18 cellular contexts compared by ENCODE assay signal in genomic region chr7:674454-675410, GRCh38. TPM values are rescaled to one million over a fixed set of nuclear protein-coding genes. Genes with fewer than 3 reads are reported as not detected.
DNase-seq lines count a peak whose midpoint lies in the region; ATAC-seq and TF ChIP-seq lines count a peak whose summit lies in the region.
"Had no signal": no experiment of that assay in that cellular context is flagged by ENCODE, and none has a peak within 500 bp of the region (broad histone marks: within the 10 kb centered on the region; RNA-seq: fewer than 3 reads in every experiment).

No MANE protein-coding gene starts in this region.

- no peaks in the 10 kb centered on the region for H3K9me3 Mint-ChIP-seq in stimulated activated naive CD8-positive, alpha-beta T cell treated with anti-CD3 and anti-CD28 coated beads, Interleukin-15, Interleukin-2, amounts not matched to agents 100 ng/mL and 50 ng/mL, for 24 hours

- H3K23ac ChIP-seq in neuronal stem cell (ENCODE audit: low read depth, low read length, poor library complexity) = peak overlapping the region; percentile 3

- H2BK120ac ChIP-seq in neuronal stem cell (ENCODE audit: low read depth, low read length) = no peak overlapping the region

- H2BK5ac ChIP-seq in neuronal stem cell (ENCODE audit: low read length) = no peak overlapping the region

- H3K9me3 ChIP-seq in gastroesophageal sphincter (no peaks in the 10 kb centered on the region), neuronal stem cell (replicated peaks in 1 of 2; ENCODE audit: control insufficient read depth in 2 of 2, insufficient read depth in 1 of 2, low read depth in 1 of 2, low read length in 2 of 2) (peaks cover 0 to 5% of the 10 kb centered on the region in 2 donors), uterus (no peaks in the 10 kb centered on the region)
- H3K9me3 ChIP-seq: pancreas, thoracic aorta had no signal

- TF ChIP-seq CTCF in gastroesophageal sphincter (IDR thresholded peaks at IDR 0.05) = no peak
- TF ChIP-seq CTCF in uterus (IDR thresholded peaks at IDR 0.05) = no peak

- H3K4ac ChIP-seq in neuronal stem cell (ENCODE audit: low read length) = no peak overlapping the region

- intact Hi-C loops in uterus (cut with DNase I; ENCODE audit: low total_unique reads) = no loop called here

- TF ChIP-seq POLR2A in gastroesophageal sphincter (IDR thresholded peaks at IDR 0.05) = no peak
- TF ChIP-seq POLR2A in uterus (IDR thresholded peaks at IDR 0.05) = no peak

- no peaks in the 10 kb centered on the region for H3K27me3 Mint-ChIP-seq in stimulated activated naive CD8-positive, alpha-beta T cell treated with anti-CD3 and anti-CD28 coated beads, Interleukin-15, Interleukin-2, amounts not matched to agents 100 ng/mL and 50 ng/mL, for 24 hours
- H3K27me3 Mint-ChIP-seq: activated naive CD8-positive, alpha-beta T cell treated with anti-CD3 and anti-CD28 coated beads, Interleukin-2, amount 10 ng/mL, durations not matched to agents 7 days and 5 days; central memory CD8-positive, alpha-beta T cell had no signal

- DNase-seq in stimulated activated naive CD8-positive, alpha-beta T cell treated with anti-CD3 and anti-CD28 coated beads, Interleukin-15, Interleukin-2, amounts not matched to agents 100 U/mL and 50 U/mL, for 24 hours = no peak
- DNase-seq in neuronal stem cell (ENCODE audit: low spot score) (no peak), uterus (peak in 1 of 2 donors; percentile 80), AG08395 (ENCODE audit: low spot score) (no peak), HPDE6-E6E7 (ENCODE audit: extremely low spot score) (no peak), pons (ENCODE audit: low spot score) (no peak)
- DNase-seq: ACHN; activated naive CD8-positive, alpha-beta T cell treated with anti-CD3 and anti-CD28 coated beads, Interleukin-2, amount 10 ng/mL, durations not matched to agents 7 days and 5 days; Calu3; NCI-H2081; NCI-H774; stimulated activated CD4-positive, alpha-beta T cell treated with anti-CD3 and anti-CD28 coated beads, Interleukin-15, amount 100 ng/mL, for 24 hours had no signal

- no peak overlapping the region for H3K4me2 ChIP-seq in neuronal stem cell (ENCODE audit: insufficient read depth, low read length, poor library complexity, severe bottlenecking)

- peaks cover 8% of the 10 kb centered on the region for H3K79me1 ChIP-seq in neuronal stem cell (ENCODE audit: low read depth, low read length)

- H3K4me1 Mint-ChIP-seq in stimulated activated naive CD8-positive, alpha-beta T cell treated with anti-CD3 and anti-CD28 coated beads, Interleukin-15, Interleukin-2, amounts not matched to agents 100 ng/mL and 50 ng/mL, for 24 hours (ENCODE audit: low read depth) = no peaks in the 10 kb centered on the region
- H3K4me1 Mint-ChIP-seq: activated naive CD8-positive, alpha-beta T cell treated with anti-CD3 and anti-CD28 coated beads, Interleukin-2, amount 10 ng/mL, durations not matched to agents 7 days and 5 days had no signal

- H3K4me3 Mint-ChIP-seq in stimulated activated naive CD8-positive, alpha-beta T cell treated with anti-CD3 and anti-CD28 coated beads, Interleukin-15, Interleukin-2, amounts not matched to agents 100 ng/mL and 50 ng/mL, for 24 hours = no peak overlapping the region
- H3K4me3 Mint-ChIP-seq: activated naive CD8-positive, alpha-beta T cell treated with anti-CD3 and anti-CD28 coated beads, Interleukin-2, amount 10 ng/mL, durations not matched to agents 7 days and 5 days; central memory CD8-positive, alpha-beta T cell had no signal

- no peak overlapping the region for H4K91ac ChIP-seq in neuronal stem cell (ENCODE audit: low read depth, low read length, poor library complexity)

- peak overlapping the region; percentile 25 for H3K14ac ChIP-seq in neuronal stem cell (ENCODE audit: low read length)

- H2BK12ac ChIP-seq in neuronal stem cell (ENCODE audit: low read length) = no peak overlapping the region

- H2AFZ ChIP-seq in neuronal stem cell (ENCODE audit: low read length) = no peak overlapping the region

- H3K4me3 ChIP-seq in gastroesophageal sphincter (no peak overlapping the region), neuronal stem cell (ENCODE audit: low read length in 2 of 2) (no peak overlapping the region), uterus (no peak overlapping the region)
- H3K4me3 ChIP-seq: pancreas, thoracic aorta had no signal

- no peaks in the 10 kb centered on the region for H3K27me3 ChIP-seq in gastroesophageal sphincter
- H3K27me3 ChIP-seq in neuronal stem cell (ENCODE audit: control insufficient read depth in 3 of 3, insufficient read depth in 3 of 3, low read depth in 1 of 3, low read length in 3 of 3) = no peaks in the 10 kb centered on the region
- no peaks in the 10 kb centered on the region for H3K27me3 ChIP-seq in uterus
- H3K27me3 ChIP-seq: pancreas had no signal

- peak; percentile 15 for TF ChIP-seq EP300 in gastroesophageal sphincter (IDR thresholded peaks at IDR 0.05)

- no peak overlapping the region for H3K9ac ChIP-seq in neuronal stem cell (ENCODE audit: low read depth, low read length, poor library complexity)

- H3K36me3 ChIP-seq in gastroesophageal sphincter = peaks cover 0 to 30% of the 10 kb centered on the region in 2 donors
- peaks cover 0 to 16% of the 10 kb centered on the region in 2 donors for H3K36me3 ChIP-seq in neuronal stem cell (replicated peaks in 1 of 2; ENCODE audit: control insufficient read depth in 2 of 2, insufficient read depth in 2 of 2, low read length in 2 of 2)
- H3K36me3 ChIP-seq in uterus = no peaks in the 10 kb centered on the region
- H3K36me3 ChIP-seq: pancreas, thoracic aorta had no signal

- peak overlapping the region; percentile 31 to 92 (median 83) for H3K27ac ChIP-seq in gastroesophageal sphincter
- no peak overlapping the region for H3K27ac ChIP-seq in neuronal stem cell (replicated peaks; ENCODE audit: low read length)
- peak overlapping the region; percentile 39 to 68 for H3K27ac ChIP-seq in uterus
- H3K27ac ChIP-seq: pancreas, thoracic aorta had no signal

- H4K8ac ChIP-seq in neuronal stem cell (ENCODE audit: low read depth, low read length) = no peak overlapping the region

- ATAC-seq in stimulated activated naive CD8-positive, alpha-beta T cell treated with anti-CD3 and anti-CD28 coated beads, Interleukin-15, Interleukin-2, amounts not matched to agents 100 U/mL and 50 U/mL, for 24 hours = no peak
- ATAC-seq in gastroesophageal sphincter = peak; percentile 89
- ATAC-seq: activated CD4-positive, CD25-positive, alpha-beta regulatory T cell treated with anti-CD3 and anti-CD28 coated beads, Interleukin-2, amount 50 U/mL, for 24 hours; pancreas had no signal

- 66 to 82% methylated on average over 7 of the region's 16 CpGs for WGBS in gastroesophageal sphincter (ENCODE audit: low coverage in 1 of 2), 2 donors
- WGBS in neuronal stem cell (ENCODE audit: extremely low coverage in 2 of 2, insufficient read length in 2 of 2, insufficient replicate concordance in 1 of 2), 2 donors = no CpG with 5 or more reads among the region's 16 CpGs

- H2AK5ac ChIP-seq in neuronal stem cell (ENCODE audit: low read depth, low read length) = no peak overlapping the region

- H3K18ac ChIP-seq in neuronal stem cell (ENCODE audit: low read length) = no peak overlapping the region

- H3K4me1 ChIP-seq in gastroesophageal sphincter (peaks cover 0 to 11% (median 0%) of the 10 kb centered on the region in 3 donors), neuronal stem cell (ENCODE audit: control insufficient read depth in 2 of 2, insufficient read depth in 1 of 2, low read depth in 1 of 2, low read length in 2 of 2) (no peaks in the 10 kb centered on the region), uterus (no peaks in the 10 kb centered on the region)
- H3K4me1 ChIP-seq: pancreas had no signal

- no peak overlapping the region for H2BK15ac ChIP-seq in neuronal stem cell (ENCODE audit: low read length)

- H3K27ac Mint-ChIP-seq in stimulated activated naive CD8-positive, alpha-beta T cell treated with anti-CD3 and anti-CD28 coated beads, Interleukin-15, Interleukin-2, amounts not matched to agents 100 ng/mL and 50 ng/mL, for 24 hours = peak overlapping the region; percentile 26
- H3K27ac Mint-ChIP-seq: activated naive CD8-positive, alpha-beta T cell treated with anti-CD3 and anti-CD28 coated beads, Interleukin-2, amount 10 ng/mL, durations not matched to agents 7 days and 5 days had no signal

- peaks cover 50% of the 10 kb centered on the region for H3K36me3 Mint-ChIP-seq in stimulated activated naive CD8-positive, alpha-beta T cell treated with anti-CD3 and anti-CD28 coated beads, Interleukin-15, Interleukin-2, amounts not matched to agents 100 ng/mL and 50 ng/mL, for 24 hours (ENCODE audit: low read depth)

RNA-seq across cellular contexts. Expression of gene DNAAF5, which starts 51.8 kb away (rescaled TPM):
- total RNA-seq in gastroesophageal sphincter (10 to 100 TPM; 17.4 to 36.4 (median 21.7) TPM), uterus (10 to 100 TPM in 2 of 4 donors, 1 to 10 TPM in 2; 5.6 to 34.3 (median 13.3) TPM)
- 26.4 TPM for polyA plus RNA-seq in neuronal stem cell (2013, experiment 1 of 2)
- 26.5 TPM for polyA plus RNA-seq in neuronal stem cell (2013, experiment 2 of 2)

RNA-seq across cellular contexts. Expression of gene PRKAR1B, which starts 52.3 kb away (rescaled TPM):
- total RNA-seq in gastroesophageal sphincter (10 to 100 TPM; 11.6 to 39.1 (median 24.8) TPM), uterus (10 to 100 TPM in 3 of 4 donors, 1 to 10 TPM in 1; 1.0 to 45.2 (median 28.7) TPM)
- 14.0 TPM for polyA plus RNA-seq in neuronal stem cell (2013, experiment 1 of 2)
- polyA plus RNA-seq in neuronal stem cell (2013, experiment 2 of 2) = 12.9 TPM
